ENCODE assay signal across 17 cellular contexts in genomic region chr15:58910456-58910855, GRCh38. TPM values are rescaled to one million over a fixed set of nuclear protein-coding genes. Genes with fewer than 3 reads are reported as not detected.
A peak's percentile ranks its signal among the peaks of the same experiment; 100 is the strongest.
DNase-seq lines count a peak whose midpoint lies in the region; ATAC-seq, FAIRE-seq and TF ChIP-seq lines count a peak whose summit lies in the region.
"Had no signal": no experiment of that assay in that cellular context is flagged by ENCODE, and none has a peak within 500 bp of the region (broad histone marks: within the 10 kb centered on the region; RNA-seq: fewer than 3 reads in every experiment).

No MANE protein-coding gene starts in this region.

- H2AFZ ChIP-seq in OCI-LY3 (ENCODE audit: low read depth, low read length): no peak overlapping the region
- H2AFZ ChIP-seq: GM23338 had no signal

- H4K20me1 ChIP-seq in OCI-LY3 (ENCODE audit: insufficient read depth, low read length): peaks cover 15% of the 10 kb centered on the region

- H3K27ac ChIP-seq in CD4-positive, CD25-positive, alpha-beta regulatory T cell (ENCODE audit: insufficient read depth, low read length, poor library complexity, severe bottlenecking): peak overlapping the region; percentile 7
- H3K27ac ChIP-seq in OCI-LY3 (ENCODE audit: low read length): peak overlapping the region; percentile 43
- H3K27ac ChIP-seq: C4-2B had no signal

- peaks cover 41% of the 10 kb centered on the region for H3K36me3 Mint-ChIP-seq in CD4-positive, CD25-positive, alpha-beta regulatory T cell
- peaks cover 83% of the 10 kb centered on the region for H3K36me3 Mint-ChIP-seq in activated B cell treated with CpG ODN at 0.5 μM for 24 hours (ENCODE audit: low read depth)
- H3K36me3 Mint-ChIP-seq in stimulated activated naive B cell treated with anti-CD40 and anti-IgM and Interleukin-4, amounts not matched to agents 10 μg/mL and 1 μg/mL and 100 μg/mL, for 72 hours: peaks cover 27 to 48% of the 10 kb centered on the region in 2 donors

- CTCF ChIA-PET in activated B cell treated with CpG ODN at 0.5 μM for 24 hours (lab: Charles Lee): no interaction called here

- peak overlapping the region in 1 of 4 donors; percentile 75 for H3K4me3 Mint-ChIP-seq in CD4-positive, CD25-positive, alpha-beta regulatory T cell
- H3K4me3 Mint-ChIP-seq in activated B cell treated with CpG ODN at 0.5 μM for 24 hours: no peak overlapping the region
- H3K4me3 Mint-ChIP-seq in stimulated activated naive B cell treated with anti-CD40 and anti-IgM and Interleukin-4, amounts not matched to agents 10 μg/mL and 1 μg/mL and 100 μg/mL, for 72 hours: no peak overlapping the region
- H3K4me3 Mint-ChIP-seq: CD8-positive, alpha-beta memory T cell; GM23338; H9 had no signal

- H3K9ac ChIP-seq in OCI-LY3 (ENCODE audit: low read length): no peak overlapping the region

- peaks cover 66% of the 10 kb centered on the region for H3K79me2 ChIP-seq in OCI-LY3 (ENCODE audit: low read length)

- TF ChIP-seq POLR2A in H54 (IDR thresholded peaks at IDR 0.05; ENCODE audit: low read depth, low read length): no peak

- H3K27ac Mint-ChIP-seq in CD4-positive, CD25-positive, alpha-beta regulatory T cell: peak overlapping the region in 1 of 3 donors; percentile 62
- peak overlapping the region; percentile 35 for H3K27ac Mint-ChIP-seq in activated B cell treated with CpG ODN at 0.5 μM for 24 hours
- H3K27ac Mint-ChIP-seq in stimulated activated naive B cell treated with anti-CD40 and anti-IgM and Interleukin-4, amounts not matched to agents 10 μg/mL and 1 μg/mL and 100 μg/mL, for 72 hours: no peak overlapping the region
- H3K27ac Mint-ChIP-seq: GM23338 had no signal

- peaks cover 37 to 70% (median 63%) of the 10 kb centered on the region in 4 donors for H3K4me1 Mint-ChIP-seq in CD4-positive, CD25-positive, alpha-beta regulatory T cell
- peaks cover 27% of the 10 kb centered on the region for H3K4me1 Mint-ChIP-seq in activated B cell treated with CpG ODN at 0.5 μM for 24 hours
- H3K4me1 Mint-ChIP-seq in stimulated activated naive B cell treated with anti-CD40 and anti-IgM and Interleukin-4, amounts not matched to agents 10 μg/mL and 1 μg/mL and 100 μg/mL, for 72 hours: peaks cover 9 to 22% of the 10 kb centered on the region in 2 donors

- no peaks in the 10 kb centered on the region for H3K9me3 Mint-ChIP-seq in CD4-positive, CD25-positive, alpha-beta regulatory T cell
- no peaks in the 10 kb centered on the region for H3K9me3 Mint-ChIP-seq in activated B cell treated with CpG ODN at 0.5 μM for 24 hours
- H3K9me3 Mint-ChIP-seq in stimulated activated naive B cell treated with anti-CD40 and anti-IgM and Interleukin-4, amounts not matched to agents 10 μg/mL and 1 μg/mL and 100 μg/mL, for 72 hours: no peaks in the 10 kb centered on the region
- H3K9me3 Mint-ChIP-seq: CD8-positive, alpha-beta memory T cell; GM23338; H9 had no signal

- no peak for FAIRE-seq in H54 (lab: Jason Lieb, UNC)
- FAIRE-seq: A204.1, GM18507 had no signal

- no peaks in the 10 kb centered on the region for H3K27me3 Mint-ChIP-seq in CD4-positive, CD25-positive, alpha-beta regulatory T cell
- H3K27me3 Mint-ChIP-seq in activated B cell treated with CpG ODN at 0.5 μM for 24 hours: no peaks in the 10 kb centered on the region
- no peaks in the 10 kb centered on the region for H3K27me3 Mint-ChIP-seq in stimulated activated naive B cell treated with anti-CD40 and anti-IgM and Interleukin-4, amounts not matched to agents 10 μg/mL and 1 μg/mL and 100 μg/mL, for 72 hours
- H3K27me3 Mint-ChIP-seq: CD8-positive, alpha-beta memory T cell had no signal

- H3K36me3 ChIP-seq in CD4-positive, CD25-positive, alpha-beta regulatory T cell (ENCODE audit: control insufficient read depth, insufficient read depth, low read length): peaks cover 62% of the 10 kb centered on the region
- peaks cover 60% of the 10 kb centered on the region for H3K36me3 ChIP-seq in OCI-LY3 (replicated peaks; ENCODE audit: low read depth, low read length)

- POLR2A ChIA-PET in activated B cell treated with CpG ODN at 0.5 μM for 24 hours (lab: Charles Lee): interaction anchor here (0.7 kb wide), 1 partner anchor 74 kb away, joined by 3 read pairs; no protein-coding TSS in a partner anchor

- H3K4me1 ChIP-seq in CD4-positive, CD25-positive, alpha-beta regulatory T cell (ENCODE audit: control insufficient read depth, insufficient read depth, low read length, poor library complexity, severe bottlenecking): peaks cover 47% of the 10 kb centered on the region
- H3K4me1 ChIP-seq in OCI-LY3 (ENCODE audit: low read length): peaks cover 24% of the 10 kb centered on the region
- H3K4me1 ChIP-seq: BE2C, Caco-2 had no signal

- no peak for ATAC-seq in CD4-positive, CD25-positive, alpha-beta regulatory T cell (ENCODE audit: low read depth in 2 of 2)
- ATAC-seq in activated B cell treated with CpG ODN at 0.5 μM for 24 hours (ENCODE audit: low read depth): no peak
- ATAC-seq in stimulated activated naive B cell treated with anti-CD40 and anti-IgM and Interleukin-4, amounts not matched to agents 10 μg/mL and 1 μg/mL and 100 μg/mL, for 72 hours (replicated peaks): peak; percentile 42 to 60
- ATAC-seq: GM23338 had no signal

- TF ChIP-seq CTCF in OCI-LY3 (IDR thresholded peaks at IDR 0.05; ENCODE audit: low read depth, low read length): no peak
- no peak for TF ChIP-seq CTCF in activated B cell treated with CpG ODN at 0.5 μM for 24 hours (IDR thresholded peaks at IDR 0.05)

- H3K27me3 ChIP-seq in CD4-positive, CD25-positive, alpha-beta regulatory T cell (ENCODE audit: control insufficient read depth, insufficient read depth, low read length): no peaks in the 10 kb centered on the region
- no peaks in the 10 kb centered on the region for H3K27me3 ChIP-seq in OCI-LY3 (ENCODE audit: low read depth, low read length)
- H3K27me3 ChIP-seq: BE2C had no signal

- H3K4me2 ChIP-seq in OCI-LY3 (ENCODE audit: low read length): peak overlapping the region; percentile 42
- H3K4me2 ChIP-seq: GM23338 had no signal

- intact Hi-C loops in activated B cell treated with CpG ODN at 0.5 μM for 24 hours (cut with micrococcal nuclease): no loop called here

- H3K9me3 ChIP-seq in CD4-positive, CD25-positive, alpha-beta regulatory T cell (ENCODE audit: control insufficient read depth in 2 of 2, low read length in 2 of 2): no peaks in the 10 kb centered on the region
- no peaks in the 10 kb centered on the region for H3K9me3 ChIP-seq in OCI-LY3 (ENCODE audit: insufficient read depth, low read length)
- H3K9me3 ChIP-seq: BE2C, Caco-2 had no signal

- H3K4me3 ChIP-seq in CD4-positive, CD25-positive, alpha-beta regulatory T cell (ENCODE audit: low read depth, low read length): no peak overlapping the region
- H3K4me3 ChIP-seq in OCI-LY3 (ENCODE audit: low read length): no peak overlapping the region
- H3K4me3 ChIP-seq: GM23338 had no signal

- no peak for DNase-seq in CD4-positive, CD25-positive, alpha-beta regulatory T cell
- DNase-seq in activated B cell treated with CpG ODN at 0.5 μM for 24 hours: no peak
- DNase-seq in stimulated activated naive B cell treated with anti-CD40 and anti-IgM and Interleukin-4, amounts not matched to agents 10 μg/mL and 1 μg/mL and 100 μg/mL, for 72 hours: no peak
- DNase-seq in H54 (ENCODE audit: insufficient read length, low spot score): no peak
- DNase-seq in activated T-cell treated with anti-CD3 and anti-CD28 coated beads, Interleukin-2, amount 50 U/mL, for 48 hours: no peak
- no peak for DNase-seq in effector CD8-positive, alpha-beta T cell (lab: John Stamatoyannopoulos, UW)
- DNase-seq: BE2C; Caco-2; CD8-positive, alpha-beta memory T cell; DND-41; GF-D8; H9 had no signal

RNA-seq across cellular contexts. Expression of gene SLTM, which starts 23.0 kb away (rescaled TPM):
- total RNA-seq in CD4-positive, CD25-positive, alpha-beta regulatory T cell: 232 TPM
- polyA plus RNA-seq in CD4-positive, CD25-positive, alpha-beta regulatory T cell: 10 to 100 TPM; 43.6 to 57.5 (median 53.8) TPM
- total RNA-seq in activated B cell treated with CpG ODN at 0.5 μM for 24 hours: 124 and 159 TPM in 2 replicates

Comparison
In these comparisons a context has a peak if more than half of its experiments do, and no peak if none do; other contexts are left out.
1. ATAC-seq: peak in stimulated activated naive B cell treated with anti-CD40 and anti-IgM and Interleukin-4, amounts not matched to agents 10 μg/mL and 1 μg/mL and 100 μg/mL, for 72 hours (2 of 2); none in CD4-positive, CD25-positive, alpha-beta regulatory T cell (0 of 2) and activated B cell treated with CpG ODN at 0.5 μM for 24 hours (single experiment).